ENCODE assay signal across 1 cellular context in the genomic region with DNA sequence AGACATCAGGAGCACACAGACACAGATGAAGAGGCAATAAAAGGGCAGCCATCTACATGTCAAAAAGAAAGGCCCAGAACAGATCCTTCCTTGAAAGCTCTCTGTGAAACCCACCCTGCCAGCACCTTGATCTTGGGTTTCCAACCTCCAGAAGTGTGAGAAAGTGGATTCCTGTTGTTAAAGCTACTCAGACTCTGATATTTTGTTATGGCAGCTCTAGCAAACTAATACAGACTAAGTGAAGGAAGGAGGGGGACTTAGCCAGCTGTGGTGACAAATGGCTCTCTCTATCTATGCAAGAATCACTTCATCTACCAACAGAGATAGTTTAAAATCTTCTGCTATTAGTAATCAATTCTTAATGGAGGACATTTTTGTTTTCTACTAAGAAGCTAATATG.
TF ChIP-seq lines count a peak whose summit lies in the region.

No MANE protein-coding gene starts in this region.

TF ChIP-seq in HepG2, 621 proteins besides CTCF, POLR2A, EP300 and RAD21:
- TF ChIP-seq ZNF12 (CRISPR knock-in tag; IDR thresholded peaks at IDR 0.05): peak; percentile 33; the same call in 1 of the 2 replicates
- TF ChIP-seq RERE (CRISPR knock-in tag; IDR thresholded peaks at IDR 0.05; ENCODE audit: low read depth): no peak
